Comparison of ENCODE assay signal across 8 cellular contexts in the genomic region with DNA sequence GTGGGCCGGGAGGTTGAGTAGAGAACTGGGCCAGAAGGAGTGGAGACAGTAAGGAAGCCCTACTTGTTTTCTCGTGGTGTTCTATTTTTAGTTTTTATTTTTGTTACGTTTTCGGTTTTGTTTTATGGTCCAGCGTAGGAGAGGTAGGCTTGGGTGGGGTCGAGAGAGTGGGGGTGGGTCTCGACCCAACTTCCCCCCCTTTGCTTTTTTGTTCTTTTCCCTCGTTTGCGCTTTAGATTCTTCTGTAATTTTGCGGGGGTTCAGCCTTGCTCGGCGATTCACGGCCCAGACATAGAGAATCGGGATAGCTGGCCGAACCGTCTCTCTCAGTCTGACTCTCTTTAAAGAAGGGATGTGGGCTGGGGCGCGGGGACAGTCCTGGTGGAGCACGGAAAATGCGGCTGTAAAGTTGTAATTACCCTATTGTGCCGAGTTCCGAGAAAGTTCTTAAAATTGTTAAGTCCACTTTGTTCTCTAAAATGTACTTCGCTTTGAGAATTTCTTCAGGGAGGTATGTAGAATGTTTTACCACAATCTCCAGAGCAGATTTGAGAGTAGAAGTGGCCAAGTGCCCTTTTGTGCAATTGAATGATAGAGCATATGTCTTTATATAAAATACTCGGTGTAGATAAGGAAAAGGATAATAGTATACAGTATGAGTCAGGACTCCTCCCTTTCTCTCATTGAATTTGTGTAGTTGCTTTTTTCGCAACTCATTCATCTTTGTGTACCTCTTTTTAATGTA. TPM values are rescaled to one million over a fixed set of nuclear protein-coding genes. Genes with fewer than 3 reads are reported as not detected.
DNase-seq lines count a peak whose midpoint lies in the region; ATAC-seq and TF ChIP-seq lines count a peak whose summit lies in the region.

No MANE protein-coding gene starts in this region.

- peaks cover 3% of the 10 kb centered on the region for H3K36me3 Mint-ChIP-seq in neural progenitor cell

- TF ChIP-seq CTCF in neural progenitor cell (IDR thresholded peaks at IDR 0.05) (no peak), transverse colon (IDR thresholded peaks at IDR 0.05) (no peak)

- H3K4me2 ChIP-seq in neural progenitor cell = peak overlapping the region; percentile 92

- peaks cover 33% of the 10 kb centered on the region for H3K4me1 ChIP-seq in neural progenitor cell
- peaks cover 24 to 51% (median 33%) of the 10 kb centered on the region in 4 donors for H3K4me1 ChIP-seq in transverse colon

- peaks cover 50% of the 10 kb centered on the region for H4K20me1 ChIP-seq in neural progenitor cell (ENCODE audit: low read depth)

- no peak overlapping the region for H2AFZ ChIP-seq in neural progenitor cell (replicated peaks)

- intact Hi-C loops in transverse colon (cut with DNase I; ENCODE audit: low total_unique reads) = no loop called here

- peak overlapping the region; percentile 96 for H3K4me3 ChIP-seq in neural progenitor cell
- H3K4me3 ChIP-seq in transverse colon = peak overlapping the region; percentile 48 to 81 (median 79)

- DNase-seq in NCI-H2107 treated with DMSO at 0.1 percent for 48 hours (lab: John Stamatoyannopoulos, UW; ENCODE audit: unreplicated experiment) (peak; percentile 36), NCI-H2107 (lab: John Stamatoyannopoulos, UW) (no peak), NCI-H748 (lab: John Stamatoyannopoulos, UW; ENCODE audit: unreplicated experiment) (peak; percentile 49), foreskin melanocyte (peak; percentile 23), neural progenitor cell (ENCODE audit: low spot score) (peak; percentile 49), transverse colon (peak; percentile 33)
- DNase-seq in activated T-helper 9 cell treated with anti-CD3 and anti-CD28 coated beads, Interleukin-2, amount 50 U/mL, for 16 hours (ENCODE audit: low read depth) = peak; percentile 4

- peak overlapping the region; percentile 99 for H3K27ac Mint-ChIP-seq in neural progenitor cell

- H3K4me3 Mint-ChIP-seq in neural progenitor cell = peak overlapping the region; percentile 98

- peaks cover 14% of the 10 kb centered on the region for H3F3A ChIP-seq in neural progenitor cell (ENCODE audit: low read depth)

- peak overlapping the region; percentile 99 for H3K9ac ChIP-seq in neural progenitor cell

- no peaks in the 10 kb centered on the region for H3K9me3 ChIP-seq in neural progenitor cell (ENCODE audit: low read depth)
- no peaks in the 10 kb centered on the region for H3K9me3 ChIP-seq in transverse colon

- WGBS in transverse colon (ENCODE audit: low coverage in 1 of 2), 2 donors = 0 to 2% methylated on average over 10 to 25 of the region's 25 CpGs

- peaks cover 66% of the 10 kb centered on the region for H3K79me2 ChIP-seq in neural progenitor cell (ENCODE audit: low read depth)

- H3K27me3 Mint-ChIP-seq in neural progenitor cell (ENCODE audit: insufficient read depth, low read depth) = peaks cover 7% of the 10 kb centered on the region

- H3K36me3 ChIP-seq in neural progenitor cell (peaks cover 20% of the 10 kb centered on the region), transverse colon (no peaks in the 10 kb centered on the region)

- H3K27ac ChIP-seq in neural progenitor cell = peak overlapping the region; percentile 100
- peak overlapping the region; percentile 96 to 99 (median 98) for H3K27ac ChIP-seq in transverse colon

- peak; percentile 59 for TF ChIP-seq POLR2A in transverse colon (IDR thresholded peaks at IDR 0.05)

- peaks cover 33% of the 10 kb centered on the region for H3K4me1 Mint-ChIP-seq in neural progenitor cell

- TF ChIP-seq EP300 in transverse colon (IDR thresholded peaks at IDR 0.05; ENCODE audit: low read depth) = no peak

- peak; percentile 11 for ATAC-seq in HG02870 (IDR thresholded peaks at IDR 0.05; ENCODE audit: unreplicated experiment)

- no peaks in the 10 kb centered on the region for H3K9me3 Mint-ChIP-seq in neural progenitor cell

- H3K27me3 ChIP-seq in neural progenitor cell (no peaks in the 10 kb centered on the region), transverse colon (no peaks in the 10 kb centered on the region)

- in situ Hi-C loops in transverse colon (cut with MboI; ENCODE audit: low pct_ligation_motif_present in 1 of 4, low pct_unique_long_range_greater_than_20kb in 1 of 4, low sequenced_read_pairs in 3 of 4) = no loop called here

RNA-seq across cellular contexts. Expression of gene DMTF1, which starts 0.8 kb away (rescaled TPM):
- total RNA-seq in neural progenitor cell (ENCODE audit: low replicate concordance) (145 and 176 TPM in 2 replicates), transverse colon (100 to 1,000 TPM in 2 of 4 donors, 10 to 100 TPM in 2; 77.4 to 157 (median 121) TPM)
